8 cellular contexts compared by ENCODE assay signal in the genomic region with DNA sequence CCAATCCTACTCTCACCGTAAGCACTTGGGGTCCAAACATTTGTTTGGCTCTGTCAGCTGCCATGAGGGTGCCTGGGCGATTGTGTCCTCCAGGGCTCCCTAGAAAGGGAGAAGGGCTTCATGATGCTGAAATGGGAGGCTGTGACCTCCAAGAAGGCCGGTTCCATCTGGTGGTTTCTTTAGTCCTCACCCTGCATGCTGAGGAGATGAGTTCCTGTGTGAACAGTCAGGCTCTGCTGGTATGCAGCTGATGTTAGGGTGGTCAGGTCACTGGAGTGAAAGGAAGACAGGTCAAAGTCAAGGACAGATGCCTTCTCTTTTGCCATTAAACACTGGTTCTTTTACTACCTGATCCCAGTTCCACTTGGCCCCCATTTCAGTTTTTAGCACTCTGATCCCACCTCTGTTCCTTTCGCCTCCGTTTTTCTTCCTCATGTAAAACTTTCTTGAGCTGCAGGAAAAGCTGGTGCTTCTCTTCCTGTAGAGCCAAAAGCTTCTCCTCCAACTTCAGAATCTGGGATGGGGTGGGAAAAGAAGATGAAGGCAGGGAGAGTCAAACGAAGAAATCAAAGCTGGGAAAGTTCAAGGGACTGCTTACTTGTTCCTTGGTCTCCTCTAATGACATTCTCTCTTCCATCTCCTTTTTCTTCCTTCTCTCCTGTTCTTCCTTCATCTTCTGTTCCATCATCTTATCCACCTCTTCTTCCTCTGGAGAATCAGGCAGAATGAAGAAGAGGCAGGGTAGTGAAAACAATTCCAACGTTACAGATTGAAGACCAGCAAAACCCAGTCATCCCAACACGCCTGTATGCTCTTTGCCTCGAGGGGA. TPM values are rescaled to one million over a fixed set of nuclear protein-coding genes. Genes with fewer than 3 reads are reported as not detected.
DNase-seq lines count a peak whose midpoint lies in the region; ATAC-seq and TF ChIP-seq lines count a peak whose summit lies in the region.

No MANE protein-coding gene starts in this region.

- H3K27me3 ChIP-seq in Peyer's patch (no peaks in the 10 kb centered on the region), trophoblast cell (ENCODE audit: insufficient read depth, low read length) (no peaks in the 10 kb centered on the region)

- no peaks in the 10 kb centered on the region for H3K9me3 ChIP-seq in Peyer's patch
- H3K9me3 ChIP-seq in trophoblast cell (ENCODE audit: insufficient read depth, low read depth, low read length): no peaks in the 10 kb centered on the region

- no peak overlapping the region for H3K18ac ChIP-seq in trophoblast cell (ENCODE audit: low read length)

- H2AFZ ChIP-seq in trophoblast cell (ENCODE audit: insufficient read depth, low read length, poor library complexity): no peak overlapping the region

- H3K27ac ChIP-seq in Peyer's patch: peak overlapping the region; percentile 86 to 98 (median 91)
- no peak overlapping the region for H3K27ac ChIP-seq in trophoblast cell (ENCODE audit: low read depth, low read length)

- peaks cover 0 to 62% (median 0%) of the 10 kb centered on the region in 3 donors for H3K36me3 ChIP-seq in Peyer's patch
- peaks cover 63 to 74% of the 10 kb centered on the region in 2 experiments for H3K36me3 ChIP-seq in trophoblast cell (ENCODE audit: control insufficient read depth in 1 of 2, insufficient read depth in 2 of 2, low read length in 2 of 2)

- H3K4me2 ChIP-seq in trophoblast cell (ENCODE audit: low read length): peak overlapping the region; percentile 76

- H3K79me2 ChIP-seq in trophoblast cell (ENCODE audit: control insufficient read depth, insufficient read depth, low read length, poor library complexity): peaks cover 8% of the 10 kb centered on the region

- H3K4ac ChIP-seq in trophoblast cell (ENCODE audit: low read depth, low read length): no peak overlapping the region

- H3K4me3 ChIP-seq in Peyer's patch (peak overlapping the region; percentile 82 to 97 (median 90)), epithelial cell of esophagus (ENCODE audit: low read length) (peak overlapping the region; percentile 75), trophoblast cell (ENCODE audit: low read depth, low read length) (peak overlapping the region; percentile 91)

- no peak overlapping the region for H2BK12ac ChIP-seq in trophoblast cell (ENCODE audit: low read length)

- DNase-seq in GM10266 (ENCODE audit: extremely low spot score) (peak; percentile 23), Peyer's patch (no peak), epithelial cell of esophagus (ENCODE audit: low read depth) (no peak), trophoblast cell (no peak), GM19238 (ENCODE audit: insufficient read length, low spot score) (no peak), LoVo (ENCODE audit: low spot score) (no peak)

- no peak overlapping the region for H3K14ac ChIP-seq in trophoblast cell (ENCODE audit: low read length)

- H3K23ac ChIP-seq in trophoblast cell (ENCODE audit: low read length): no peak overlapping the region

- no peak for TF ChIP-seq POLR2A in Peyer's patch (IDR thresholded peaks at IDR 0.05)

- H4K8ac ChIP-seq in trophoblast cell (ENCODE audit: low read depth, low read length): peak overlapping the region; percentile 93

- no peak overlapping the region for H2BK5ac ChIP-seq in trophoblast cell (ENCODE audit: low read depth, low read length, poor library complexity)

- no peak for ATAC-seq in HG02588 (IDR thresholded peaks at IDR 0.05; ENCODE audit: unreplicated experiment)
- ATAC-seq in GM21515 (IDR thresholded peaks at IDR 0.05; ENCODE audit: unreplicated experiment): no peak

- H4K91ac ChIP-seq in trophoblast cell (ENCODE audit: low read depth, low read length): peak overlapping the region; percentile 23

- H3K4me1 ChIP-seq in Peyer's patch (peaks cover 4 to 39% (median 17%) of the 10 kb centered on the region in 4 donors), trophoblast cell (ENCODE audit: control insufficient read depth in 1 of 2, insufficient read depth in 2 of 2, low read length in 2 of 2) (peaks cover 5 to 6% of the 10 kb centered on the region in 2 experiments)

- peaks cover 2% of the 10 kb centered on the region for H3K79me1 ChIP-seq in trophoblast cell (ENCODE audit: low read length)

- no peak overlapping the region for H4K12ac ChIP-seq in trophoblast cell (ENCODE audit: low read depth, low read length)

- TF ChIP-seq CTCF in GM10266 (IDR thresholded peaks at IDR 0.05; ENCODE audit: control insufficient read depth, insufficient read depth, low read depth, missing control alignments) (no peak), Peyer's patch (IDR thresholded peaks at IDR 0.05) (no peak), epithelial cell of esophagus (IDR thresholded peaks at IDR 0.05; ENCODE audit: insufficient read depth, low read depth, low read length, missing control alignments) (no peak)

- no peak overlapping the region for H3K9ac ChIP-seq in trophoblast cell (ENCODE audit: low read length)

- H2BK120ac ChIP-seq in trophoblast cell (ENCODE audit: insufficient read depth, low read length, poor library complexity): no peak overlapping the region

- no peak overlapping the region for H2AK5ac ChIP-seq in trophoblast cell (ENCODE audit: low read length)

- WGBS in trophoblast cell (ENCODE audit: extremely low coverage, insufficient coverage, insufficient read length): no CpG with 5 or more reads among the region's 9 CpGs

RNA-seq across cellular contexts. Expression of gene GPS2, which starts 1.1 kb away (rescaled TPM):
- 100 to 1,000 TPM in 1 of 4 donors, 10 to 100 TPM in 3; 93.2 to 148 (median 94.2) TPM for total RNA-seq in Peyer's patch
- polyA plus RNA-seq in trophoblast cell (2013): 61.9 and 63.7 TPM in 2 replicates

RNA-seq across cellular contexts. Expression of gene EIF5A, which starts 6.7 kb away (rescaled TPM):
- 100 to 1,000 TPM in 3 of 4 donors, 10 to 100 TPM in 1; 94.4 to 128 (median 120) TPM for total RNA-seq in Peyer's patch
- 585 and 612 TPM in 2 replicates for polyA plus RNA-seq in trophoblast cell (2013)

RNA-seq across cellular contexts. Expression of gene NEURL4, which starts 15.0 kb away (rescaled TPM):
- 10 to 100 TPM; 23.3 to 69.0 (median 53.9) TPM for total RNA-seq in Peyer's patch
- polyA plus RNA-seq in trophoblast cell (2013): 12.6 and 14.0 TPM in 2 replicates

RNA-seq across cellular contexts. Expression of gene YBX2, which starts 19.7 kb away (rescaled TPM):
- 10 to 100 TPM; 20.7 to 70.0 (median 24.6) TPM for total RNA-seq in Peyer's patch
- polyA plus RNA-seq in trophoblast cell (2013): 0.33 and 0.45 TPM in 2 replicates

RNA-seq across cellular contexts. Expression of gene ACAP1, which starts 22.2 kb away (rescaled TPM):
- total RNA-seq in Peyer's patch: 100 to 1,000 TPM in 1 of 4 donors, 10 to 100 TPM in 3; 15.6 to 696 (median 24.0) TPM
- polyA plus RNA-seq in trophoblast cell (2013): 12.8 and 15.8 TPM in 2 replicates
